ENCODE assay signal across 8 cellular contexts in genomic region chr20:25178563-25179438, GRCh38. TPM values are rescaled to one million over a fixed set of nuclear protein-coding genes. Genes with fewer than 3 reads are reported as not detected.
DNase-seq lines count a peak whose midpoint lies in the region; ATAC-seq and TF ChIP-seq lines count a peak whose summit lies in the region.

No MANE protein-coding gene starts in this region.

- H3K9me3 ChIP-seq in Loucy (ENCODE audit: insufficient read depth, low read depth, low read length): no peaks in the 10 kb centered on the region
- peaks cover 3% of the 10 kb centered on the region; the same call in 1 of the 2 replicates for H3K9me3 ChIP-seq in SK-N-SH

- TF ChIP-seq EP300 in SK-N-SH (IDR thresholded peaks at IDR 0.05; ENCODE audit: borderline replicate concordance in 1 of 2, low read depth in 1 of 2, low read length in 1 of 2): peak in 1 of 2 experiments; percentile 59; a peak in 1 of 4 replicates

- ATAC-seq in HG02884 (IDR thresholded peaks at IDR 0.05; ENCODE audit: unreplicated experiment) (no peak), HG03457 (IDR thresholded peaks at IDR 0.05; ENCODE audit: unreplicated experiment) (no peak)

- no peak overlapping the region for H3K4me2 ChIP-seq in Loucy (ENCODE audit: low read depth, low read length, poor library complexity, severe bottlenecking)
- H3K4me2 ChIP-seq in SK-N-SH: peak overlapping the region; percentile 57

- H3K27me3 ChIP-seq in Loucy (ENCODE audit: insufficient read depth, low read length, poor library complexity, severe bottlenecking): no peaks in the 10 kb centered on the region
- peaks cover 7% of the 10 kb centered on the region; the same call in 1 of the 2 replicates for H3K27me3 ChIP-seq in SK-N-SH (ENCODE audit: insufficient read depth)

- no peaks in the 10 kb centered on the region for H3K4me1 Mint-ChIP-seq in nephron

- H3K27me3 Mint-ChIP-seq in nephron (ENCODE audit: low read depth): peaks cover 31% of the 10 kb centered on the region

- no peaks in the 10 kb centered on the region for H3K4me1 ChIP-seq in Loucy (ENCODE audit: insufficient read depth, low read length, poor library complexity, severe bottlenecking)
- peaks cover 0 to 11% of the 10 kb centered on the region in 2 experiments; a peak in 1 of 4 replicates for H3K4me1 ChIP-seq in SK-N-SH (ENCODE audit: control insufficient read depth in 1 of 2, insufficient read depth in 2 of 2, low read depth in 1 of 2, low read length in 1 of 2)

- H3K36me3 ChIP-seq in Loucy (ENCODE audit: insufficient read depth, low read length): no peaks in the 10 kb centered on the region
- no peaks in the 10 kb centered on the region for H3K36me3 ChIP-seq in SK-N-SH (replicated peaks in 1 of 2; ENCODE audit: control insufficient read depth in 1 of 2, insufficient read depth in 2 of 2, low read length in 1 of 2)

- TF ChIP-seq CTCF in 22Rv1 (IDR thresholded peaks at IDR 0.05) (peak; percentile 94), Loucy (conservative IDR thresholded peaks at IDR 0.05; ENCODE audit: low read length) (peak; percentile 94), SK-N-SH (IDR thresholded peaks at IDR 0.05) (peak; percentile 91), epithelial cell of proximal tubule (conservative IDR thresholded peaks at IDR 0.05; ENCODE audit: low read depth, low read length) (peak; percentile 89), nephron (IDR thresholded peaks at IDR 0.05; ENCODE audit: unreplicated experiment in 3 of 3) (peak; percentile 58 to 65 (median 63))

- peaks cover 9% of the 10 kb centered on the region for H3K9me3 Mint-ChIP-seq in nephron

- WGBS in SK-N-SH (ENCODE audit: low lambda C conversion rate): 27% methylated on average over 7 of the region's 7 CpGs

- H3K36me3 Mint-ChIP-seq in nephron (ENCODE audit: low read depth): no peaks in the 10 kb centered on the region

- H3K4me3 Mint-ChIP-seq in nephron: no peak overlapping the region

- H3F3A ChIP-seq in Loucy (ENCODE audit: low read depth) (no peaks in the 10 kb centered on the region), SK-N-SH (replicated peaks; ENCODE audit: insufficient read depth) (peaks cover 11% of the 10 kb centered on the region)

- H3K27ac ChIP-seq in 22Rv1 (no peak overlapping the region), SK-N-SH (ENCODE audit: low read depth in 2 of 2, low read length in 1 of 2) (peak overlapping the region in 1 of 2 experiments; percentile 46; a peak in 2 of 4 replicates)

- DNase-seq in ELF-1 (ENCODE audit: low read depth, low spot score): peak; percentile 31
- peak; percentile 65 for DNase-seq in SK-N-SH
- DNase-seq in epithelial cell of proximal tubule (ENCODE audit: low read depth): no peak

- H3K9ac ChIP-seq in Loucy (ENCODE audit: low read depth, low read length, poor library complexity, severe bottlenecking): no peak overlapping the region
- H3K9ac ChIP-seq in SK-N-SH: no peak overlapping the region

- H2AFZ ChIP-seq in Loucy (ENCODE audit: low read length) (peak overlapping the region; percentile 33; the same call in 1 of the 2 replicates), SK-N-SH (ENCODE audit: low read depth) (peak overlapping the region; percentile 67; the same call in 1 of the 2 replicates)

- TF ChIP-seq RAD21 in SK-N-SH (IDR thresholded peaks at IDR 0.05; ENCODE audit: low read length): peak; percentile 90

- CTCF ChIA-PET in SK-N-SH (lab: Yijun Ruan, JAX): interaction anchor here (0.7 to 2.5 kb wide), 20 partner anchors 9 to 220 kb away, joined by 3 to 23 read pairs (median 4); no protein-coding TSS in a partner anchor

- H3K27ac Mint-ChIP-seq in nephron: no peak overlapping the region

- POLR2A ChIA-PET in SK-N-SH (lab: Yijun Ruan, JAX): no interaction called here

- H4K20me1 ChIP-seq in Loucy (ENCODE audit: insufficient read depth, low read length, poor library complexity, severe bottlenecking) (no peaks in the 10 kb centered on the region), SK-N-SH (ENCODE audit: insufficient read depth) (no peaks in the 10 kb centered on the region)

- H3K9me2 ChIP-seq in Loucy (replicated peaks; ENCODE audit: low read depth, low read length) (no peaks in the 10 kb centered on the region), SK-N-SH (no peaks in the 10 kb centered on the region)

- H3K4me3 ChIP-seq in Loucy (ENCODE audit: low read length, poor library complexity, severe bottlenecking) (no peak overlapping the region), SK-N-SH (ENCODE audit: low read depth in 2 of 2, low read length in 1 of 2) (peak overlapping the region in 1 of 2 experiments; percentile 4; a peak in 1 of 4 replicates), epithelial cell of proximal tubule (ENCODE audit: low read depth, low read length) (no peak overlapping the region)

- H3K79me2 ChIP-seq in Loucy (ENCODE audit: insufficient read depth, low read length): no peaks in the 10 kb centered on the region
- H3K79me2 ChIP-seq in SK-N-SH (ENCODE audit: insufficient read depth): no peaks in the 10 kb centered on the region

TF ChIP-seq in SK-N-SH, 30 proteins besides CTCF, POLR2A, EP300 and RAD21:
- TF ChIP-seq TCF12 (IDR thresholded peaks at IDR 0.05) (peak; percentile 68), FOSL2 (IDR thresholded peaks at IDR 0.05; ENCODE audit: borderline replicate concordance, low read depth) (peak; percentile 91), NFIC (IDR thresholded peaks at IDR 0.05; ENCODE audit: borderline replicate concordance) (peak; percentile 53), JUND (IDR thresholded peaks at IDR 0.05) (peak; percentile 82), SMC3 (IDR thresholded peaks at IDR 0.05; ENCODE audit: low read depth, low read length) (peak; percentile 74), MXI1 (IDR thresholded peaks at IDR 0.05; ENCODE audit: low read depth, low read length) (peak; percentile 92), MAX (IDR thresholded peaks at IDR 0.05; ENCODE audit: low read depth) (peak; percentile 82), USF1 (IDR thresholded peaks at IDR 0.05; ENCODE audit: borderline replicate concordance, low read depth) (no peak), PBX3 (IDR thresholded peaks at IDR 0.05) (peak; percentile 77), SIN3A (IDR thresholded peaks at IDR 0.05; ENCODE audit: borderline replicate concordance, low read depth, low read length) (0 out of 2 replicates have a peak, but pooled peaks have one; percentile 41), ELF1 (IDR thresholded peaks at IDR 0.05) (no peak), YY1 (IDR thresholded peaks at IDR 0.05; ENCODE audit: low read depth) (no peak)

RNA-seq across cellular contexts. Expression of gene ENTPD6, which starts 16.7 kb away (rescaled TPM):
- polyA plus RNA-seq in SK-N-SH (2012; rRNA removed): 76.1 and 78.2 TPM in 2 replicates
- polyA plus RNA-seq in SK-N-SH (2012; cell fraction: cytosol; rRNA removed): 36.3 and 54.5 TPM in 2 replicates
- polyA plus RNA-seq in SK-N-SH (2012; cell fraction: nucleus; rRNA removed): 172 and 200 TPM in 2 replicates
- 76.5 and 103 TPM in 2 replicates for total RNA-seq in epithelial cell of proximal tubule
